10 cellular contexts compared by ENCODE assay signal in the genomic region with DNA sequence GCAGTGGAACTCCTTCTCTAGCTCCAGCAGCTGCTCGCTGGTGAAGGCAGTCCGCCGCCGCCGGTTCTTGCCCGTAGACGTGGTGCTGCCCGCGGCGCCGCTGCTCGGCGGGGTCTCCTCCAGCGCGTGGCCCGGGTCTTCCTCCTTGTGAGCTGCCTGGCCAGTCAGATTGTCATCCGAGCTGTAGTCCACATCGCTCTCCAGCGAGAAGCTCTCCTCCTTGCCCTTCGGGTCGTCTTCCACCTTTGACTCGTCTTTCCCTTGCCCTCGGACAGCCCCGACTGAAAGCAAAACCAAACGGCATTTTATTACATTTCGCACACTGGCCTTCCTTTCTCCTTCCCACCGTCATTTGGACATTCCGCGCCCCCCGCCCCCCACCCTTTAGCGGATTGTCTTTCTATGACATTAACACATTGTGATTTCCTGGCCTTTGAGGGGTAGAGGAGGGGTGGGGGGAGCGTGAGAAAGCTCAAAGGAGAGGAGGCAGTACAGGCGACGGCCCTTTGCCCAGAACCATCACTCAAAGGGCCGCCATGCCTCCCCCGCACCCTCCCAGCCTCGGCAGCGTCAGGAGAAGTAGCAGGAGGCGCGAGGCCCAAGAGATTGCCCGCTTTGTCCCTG. TPM values are rescaled to one million over a fixed set of nuclear protein-coding genes. Genes with fewer than 3 reads are reported as not detected.
DNase-seq lines count a peak whose midpoint lies in the region; ATAC-seq and TF ChIP-seq lines count a peak whose summit lies in the region.
"Had no signal": no experiment of that assay in that cellular context is flagged by ENCODE, and none has a peak within 500 bp of the region (broad histone marks: within the 10 kb centered on the region; RNA-seq: fewer than 3 reads in every experiment).

No MANE protein-coding gene starts in this region.

- intact Hi-C loops in left lung (cut with DNase I), result no loop called here

- peaks cover 100% of the 10 kb centered on the region in 2 donors for H3K27me3 ChIP-seq in left lung

- H3K4me3 ChIP-seq in AG10803 (ENCODE audit: low read length), result peak overlapping the region; percentile 42
- H3K4me3 ChIP-seq in HEK293 (ENCODE audit: low read depth, low read length), result peak overlapping the region; percentile 74; the same call in 1 of the 2 replicates
- no peak overlapping the region for H3K4me3 ChIP-seq in left lung

- ATAC-seq in left lung, result no peak

- peak overlapping the region; percentile 95 for H3K27ac Mint-ChIP-seq in nephron progenitor cell

- peaks cover 0 to 31% of the 10 kb centered on the region in 2 experiments; a peak in 1 of 3 replicates for H3K36me3 ChIP-seq in HEK293 (ENCODE audit: control insufficient read depth in 2 of 2, insufficient read depth in 1 of 2, low read length in 2 of 2)
- no peaks in the 10 kb centered on the region for H3K36me3 ChIP-seq in left lung

- no peak for DNase-seq in AG10803 (ENCODE audit: low read depth)
- peak; percentile 67 for DNase-seq in ecto neural progenitor cell (ENCODE audit: low spot score)
- DNase-seq in nephron progenitor cell, result peak; percentile 76
- no peak for DNase-seq in NCI-H128 (lab: John Stamatoyannopoulos, UW; ENCODE audit: unreplicated experiment)
- DNase-seq in stimulated activated CD8-positive, alpha-beta memory T cell treated with anti-CD3 and anti-CD28 coated beads, Interleukin-4, amount 100 ng/mL, for 48 hours, result no peak
- no peak for DNase-seq in left lung
- no peak for DNase-seq in NCI-H446 (lab: John Stamatoyannopoulos, UW)
- DNase-seq: effector memory CD4-positive, alpha-beta T cell; MV-4-11 had no signal

- no peaks in the 10 kb centered on the region for H3K36me3 Mint-ChIP-seq in nephron progenitor cell (ENCODE audit: low read depth)

- H3K4me1 Mint-ChIP-seq in nephron progenitor cell, result peaks cover 67% of the 10 kb centered on the region

- POLR2A ChIA-PET in HEK293 (lab: Yijun Ruan, JAX), result no interaction called here

- H3K27ac ChIP-seq in HEK293 (ENCODE audit: extremely low read depth, low read depth, low read length) (no peak overlapping the region), left lung (no peak overlapping the region)

- peak overlapping the region; percentile 82 for H3K4me3 Mint-ChIP-seq in nephron progenitor cell

- H3K9me3 Mint-ChIP-seq in nephron progenitor cell, result no peaks in the 10 kb centered on the region

- peaks cover 55% of the 10 kb centered on the region for H3K27me3 Mint-ChIP-seq in nephron progenitor cell (ENCODE audit: low read depth, poor library complexity)

- CTCF ChIA-PET in HEK293 (lab: Yijun Ruan, JAX), result interaction anchor here (0.7 to 1.5 kb wide), 3 partner anchors 20 to 387 kb away, joined by 3 to 4 read pairs (median 3); no protein-coding TSS in a partner anchor

- no peaks in the 10 kb centered on the region; the same call in 1 of the 2 replicates for H3K4me1 ChIP-seq in HEK293 (ENCODE audit: control insufficient read depth, insufficient read depth, low read length)
- peaks cover 16 to 43% of the 10 kb centered on the region in 2 donors for H3K4me1 ChIP-seq in left lung

- TF ChIP-seq CTCF in AG10803 (conservative IDR thresholded peaks at IDR 0.05; ENCODE audit: low read length) (no peak), HEK293 (tag by site-specific recombination; IDR thresholded peaks at IDR 0.05) (no peak), nephron progenitor cell (IDR thresholded peaks at IDR 0.05) (no peak), left lung (IDR thresholded peaks at IDR 0.05) (no peak)

- H3K9me3 ChIP-seq in HEK293 (ENCODE audit: control insufficient read depth, insufficient read depth, low read depth, low read length) (no peaks in the 10 kb centered on the region), left lung (no peaks in the 10 kb centered on the region)

TF ChIP-seq in HEK293, 187 proteins besides CTCF, POLR2A, EP300 and RAD21:
- no peak for TF ChIP-seq EGR2 (tag by site-specific recombination; IDR thresholded peaks at IDR 0.05; ENCODE audit: low read depth)
- no peak for TF ChIP-seq ZNF843 (tag by site-specific recombination; IDR thresholded peaks at IDR 0.05)

RNA-seq across cellular contexts. Expression of gene GBX2, which starts 1.9 kb away (rescaled TPM):
- total RNA-seq in left lung, result not detected

Comparison
In these comparisons a context has a peak if more than half of its experiments do, and no peak if none do; other contexts are left out.
1. DNase-seq: peak in ecto neural progenitor cell (single experiment) and nephron progenitor cell (single experiment); none in AG10803 (single experiment), NCI-H128 (single experiment), stimulated activated CD8-positive, alpha-beta memory T cell treated with anti-CD3 and anti-CD28 coated beads, Interleukin-4, amount 100 ng/mL, for 48 hours (single experiment), left lung (0 of 2) and NCI-H446 (0 of 2).
2. H3K4me3 ChIP-seq: peak in AG10803 (single experiment) and HEK293 (single experiment); none in left lung (0 of 2).